23 cellular contexts compared by ENCODE assay signal in the genomic region with DNA sequence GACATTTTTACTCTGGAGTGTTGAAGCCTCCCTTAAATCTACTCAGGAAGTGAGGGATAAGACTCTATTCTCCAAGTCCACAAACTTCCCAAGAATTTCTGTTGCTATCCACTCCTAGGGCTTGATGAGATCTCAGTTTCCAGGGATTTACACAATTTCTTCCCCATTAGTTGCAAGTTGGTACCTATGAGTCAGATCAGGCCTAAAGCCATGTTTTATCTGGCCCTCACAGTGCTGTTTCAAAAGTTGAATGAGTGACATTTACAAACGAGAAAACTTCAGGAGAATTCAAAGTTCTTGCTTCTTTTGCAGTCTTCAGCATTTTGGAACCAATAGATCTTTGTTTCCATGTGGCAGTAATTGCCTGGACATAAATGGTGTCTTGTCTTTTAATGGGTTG.
DNase-seq lines count a peak whose midpoint lies in the region; ATAC-seq and TF ChIP-seq lines count a peak whose summit lies in the region.
"Had no signal": no experiment of that assay in that cellular context is flagged by ENCODE, and none has a peak within 500 bp of the region (broad histone marks: within the 10 kb centered on the region; RNA-seq: fewer than 3 reads in every experiment).

No MANE protein-coding gene starts in this region.

- H3K27ac Mint-ChIP-seq in MCF 10A (ENCODE audit: low read depth, unreplicated experiment) = no peak overlapping the region
- no peak overlapping the region for H3K27ac Mint-ChIP-seq in activated naive CD8-positive, alpha-beta T cell treated with anti-CD3 and anti-CD28 coated beads for 36 hours
- H3K27ac Mint-ChIP-seq in activated naive CD4-positive, alpha-beta T cell treated with anti-CD3 and anti-CD28 coated beads, Interleukin-2, amount 50 U/mL, for 72 hours = no peak overlapping the region
- H3K27ac Mint-ChIP-seq: IgD-negative memory B cell had no signal

- no peak for TF ChIP-seq CTCF in MCF 10A (IDR thresholded peaks at IDR 0.05; ENCODE audit: unreplicated experiment)
- TF ChIP-seq CTCF in breast epithelium (IDR thresholded peaks at IDR 0.05) = no peak
- no peak for TF ChIP-seq CTCF in epithelial cell of esophagus (IDR thresholded peaks at IDR 0.05; ENCODE audit: insufficient read depth, low read depth, low read length, missing control alignments)

- H2BK5ac ChIP-seq in mesendoderm (ENCODE audit: low read length) = no peak overlapping the region

- DNase-seq in MCF 10A (ENCODE audit: unreplicated experiment) (peak; percentile 18), breast epithelium (ENCODE audit: low spot score in 2 of 2) (no peak), epithelial cell of esophagus (ENCODE audit: low read depth) (peak; percentile 6), mesendoderm (peak; percentile 5), GM19238 (ENCODE audit: insufficient read length, low spot score) (no peak), DMS53 (lab: John Stamatoyannopoulos, UW) (no peak)
- no peak for DNase-seq in activated naive CD8-positive, alpha-beta T cell treated with anti-CD3 and anti-CD28 coated beads for 36 hours
- DNase-seq in activated naive CD4-positive, alpha-beta T cell treated with anti-CD3 and anti-CD28 coated beads, Interleukin-2, amount 50 U/mL, for 72 hours (ENCODE audit: low spot score in 2 of 2) = no peak
- DNase-seq: COR-L47, DMS 273 treated with DMSO at 0.1 percent for 48 hours, GDM1, Kasumi-1, MV-4-11, NCI-H1417, NCI-H187, NCI-H2107, NCI-H524, PC-3, SJCRH30 had no signal

- no peaks in the 10 kb centered on the region for H3K9me3 Mint-ChIP-seq in MCF 10A (ENCODE audit: unreplicated experiment)
- no peaks in the 10 kb centered on the region for H3K9me3 Mint-ChIP-seq in activated naive CD8-positive, alpha-beta T cell treated with anti-CD3 and anti-CD28 coated beads for 36 hours
- no peaks in the 10 kb centered on the region for H3K9me3 Mint-ChIP-seq in activated naive CD4-positive, alpha-beta T cell treated with anti-CD3 and anti-CD28 coated beads, Interleukin-2, amount 50 U/mL, for 72 hours

- no peaks in the 10 kb centered on the region for H3K36me3 Mint-ChIP-seq in MCF 10A (ENCODE audit: insufficient read depth, unreplicated experiment)
- H3K36me3 Mint-ChIP-seq in activated naive CD8-positive, alpha-beta T cell treated with anti-CD3 and anti-CD28 coated beads for 36 hours = no peaks in the 10 kb centered on the region
- no peaks in the 10 kb centered on the region for H3K36me3 Mint-ChIP-seq in activated naive CD4-positive, alpha-beta T cell treated with anti-CD3 and anti-CD28 coated beads, Interleukin-2, amount 50 U/mL, for 72 hours
- H3K36me3 Mint-ChIP-seq: CD14-positive monocyte, IgD-negative memory B cell had no signal

- H3K4me3 Mint-ChIP-seq in MCF 10A (ENCODE audit: unreplicated experiment) = no peak overlapping the region
- no peak overlapping the region for H3K4me3 Mint-ChIP-seq in activated naive CD8-positive, alpha-beta T cell treated with anti-CD3 and anti-CD28 coated beads for 36 hours
- H3K4me3 Mint-ChIP-seq: CD14-positive monocyte, IgD-negative memory B cell had no signal

- no peak overlapping the region for H2BK120ac ChIP-seq in mesendoderm (ENCODE audit: low read depth, low read length)

- no peak overlapping the region for H3K56ac ChIP-seq in mesendoderm (ENCODE audit: low read length)

- no peak overlapping the region for H2BK15ac ChIP-seq in mesendoderm (replicated peaks; ENCODE audit: low read depth)

- H3K27ac ChIP-seq in breast epithelium (no peak overlapping the region), mesendoderm (ENCODE audit: low read depth, low read length) (no peak overlapping the region)
- H3K27ac ChIP-seq: 22Rv1, SJCRH30 had no signal

- H3K4ac ChIP-seq in mesendoderm (ENCODE audit: low read depth, low read length) = no peak overlapping the region

- H3K27me3 Mint-ChIP-seq in MCF 10A (ENCODE audit: insufficient read depth, unreplicated experiment) = peaks cover 27% of the 10 kb centered on the region
- no peaks in the 10 kb centered on the region for H3K27me3 Mint-ChIP-seq in activated naive CD8-positive, alpha-beta T cell treated with anti-CD3 and anti-CD28 coated beads for 36 hours
- H3K27me3 Mint-ChIP-seq: IgD-negative memory B cell had no signal

- no peak overlapping the region for H3K18ac ChIP-seq in mesendoderm (ENCODE audit: low read length)

- BruUV-seq in MCF 10A (replicated peaks; lab: Mats Ljungman, UMichigan) = no TSS peak

- H3K4me2 ChIP-seq in mesendoderm (ENCODE audit: low read length) = no peak overlapping the region

- CTCF ChIA-PET in MCF 10A (lab: Yijun Ruan, JAX) = interaction anchor here (0.7 kb wide), 1 partner anchor 24 kb away, joined by 3 read pairs; no protein-coding TSS in a partner anchor

- H3K23ac ChIP-seq in mesendoderm (ENCODE audit: low read length) = no peak overlapping the region

- H4K8ac ChIP-seq in mesendoderm (ENCODE audit: low read depth, low read length) = no peak overlapping the region

- no peak for ATAC-seq in activated naive CD4-positive, alpha-beta T cell treated with anti-CD3 and anti-CD28 coated beads, Interleukin-2, amount 50 U/mL, for 72 hours
- ATAC-seq: PC-3 had no signal

- no peaks in the 10 kb centered on the region for H3K79me1 ChIP-seq in mesendoderm (ENCODE audit: low read length)

- no peaks in the 10 kb centered on the region for H3K36me3 ChIP-seq in breast epithelium
- H3K36me3 ChIP-seq in mesendoderm (ENCODE audit: control insufficient read depth, insufficient read depth, low read length) = no peaks in the 10 kb centered on the region
- H3K36me3 ChIP-seq: HAP-1, SJCRH30 had no signal

- intact Hi-C loops in MCF 10A (cut with micrococcal nuclease) (no loop called here), breast epithelium (cut with DNase I; ENCODE audit: low total_unique reads) (no loop called here)

- no peak overlapping the region for H3K4me3 ChIP-seq in breast epithelium
- no peak overlapping the region for H3K4me3 ChIP-seq in epithelial cell of esophagus (ENCODE audit: low read length)
- H3K4me3 ChIP-seq in mesendoderm (ENCODE audit: low read length) = no peak overlapping the region
- H3K4me3 ChIP-seq: HAP-1, SJCRH30 had no signal

- no CpG with 5 or more reads among the region's 1 CpG for WGBS in mesendoderm (ENCODE audit: extremely low coverage, insufficient coverage, low lambda C conversion rate)

- H3K27me3 ChIP-seq in breast epithelium = no peaks in the 10 kb centered on the region
- H3K27me3 ChIP-seq in mesendoderm (ENCODE audit: insufficient read depth, low read length, poor library complexity) = no peaks in the 10 kb centered on the region
- H3K27me3 ChIP-seq: SJCRH30 had no signal

- H3K4me1 ChIP-seq in breast epithelium = no peaks in the 10 kb centered on the region
- H3K4me1 ChIP-seq in mesendoderm (ENCODE audit: control insufficient read depth, low read depth, low read length) = no peaks in the 10 kb centered on the region
- H3K4me1 ChIP-seq: SJCRH30 had no signal

- no peak overlapping the region for H3K9ac ChIP-seq in mesendoderm (ENCODE audit: low read length)

- no peak overlapping the region for H4K5ac ChIP-seq in mesendoderm (ENCODE audit: low read length)

- POLR2A ChIA-PET in MCF 10A (lab: Yijun Ruan, JAX) = no interaction called here

- no peak overlapping the region for H2AK5ac ChIP-seq in mesendoderm (ENCODE audit: low read length)

- no peaks in the 10 kb centered on the region for H3K4me1 Mint-ChIP-seq in MCF 10A (ENCODE audit: insufficient read depth, unreplicated experiment)
- no peaks in the 10 kb centered on the region for H3K4me1 Mint-ChIP-seq in activated naive CD8-positive, alpha-beta T cell treated with anti-CD3 and anti-CD28 coated beads for 36 hours
- H3K4me1 Mint-ChIP-seq: CD14-positive monocyte, IgD-negative memory B cell had no signal

- no peak for TF ChIP-seq POLR2A in breast epithelium (IDR thresholded peaks at IDR 0.05)

- no peaks in the 10 kb centered on the region for H3K9me3 ChIP-seq in breast epithelium
- H3K9me3 ChIP-seq: HAP-1, SJCRH30 had no signal

- H3K79me2 ChIP-seq in mesendoderm (ENCODE audit: control insufficient read depth, insufficient read depth, low read length) = no peaks in the 10 kb centered on the region

Comparison
In these comparisons a context has a peak if more than half of its experiments do, and no peak if none do; other contexts are left out.
1. DNase-seq: peak in MCF 10A (single experiment), epithelial cell of esophagus (single experiment) and mesendoderm (single experiment); none in breast epithelium (0 of 2), activated naive CD8-positive, alpha-beta T cell treated with anti-CD3 and anti-CD28 coated beads for 36 hours (single experiment), activated naive CD4-positive, alpha-beta T cell treated with anti-CD3 and anti-CD28 coated beads, Interleukin-2, amount 50 U/mL, for 72 hours (0 of 2), GM19238 (single experiment) and DMS53 (single experiment).